In genomic region chr21:26117972-26118367, GRCh38 we compare ENCODE assay signal across 1 cellular context.
TF ChIP-seq lines count a peak whose summit lies in the region.

No MANE protein-coding gene starts in this region.

TF ChIP-seq in GM23338, 12 proteins besides CTCF, POLR2A, EP300 and RAD21 (continued from another document):
- TF ChIP-seq, protein P1, sequence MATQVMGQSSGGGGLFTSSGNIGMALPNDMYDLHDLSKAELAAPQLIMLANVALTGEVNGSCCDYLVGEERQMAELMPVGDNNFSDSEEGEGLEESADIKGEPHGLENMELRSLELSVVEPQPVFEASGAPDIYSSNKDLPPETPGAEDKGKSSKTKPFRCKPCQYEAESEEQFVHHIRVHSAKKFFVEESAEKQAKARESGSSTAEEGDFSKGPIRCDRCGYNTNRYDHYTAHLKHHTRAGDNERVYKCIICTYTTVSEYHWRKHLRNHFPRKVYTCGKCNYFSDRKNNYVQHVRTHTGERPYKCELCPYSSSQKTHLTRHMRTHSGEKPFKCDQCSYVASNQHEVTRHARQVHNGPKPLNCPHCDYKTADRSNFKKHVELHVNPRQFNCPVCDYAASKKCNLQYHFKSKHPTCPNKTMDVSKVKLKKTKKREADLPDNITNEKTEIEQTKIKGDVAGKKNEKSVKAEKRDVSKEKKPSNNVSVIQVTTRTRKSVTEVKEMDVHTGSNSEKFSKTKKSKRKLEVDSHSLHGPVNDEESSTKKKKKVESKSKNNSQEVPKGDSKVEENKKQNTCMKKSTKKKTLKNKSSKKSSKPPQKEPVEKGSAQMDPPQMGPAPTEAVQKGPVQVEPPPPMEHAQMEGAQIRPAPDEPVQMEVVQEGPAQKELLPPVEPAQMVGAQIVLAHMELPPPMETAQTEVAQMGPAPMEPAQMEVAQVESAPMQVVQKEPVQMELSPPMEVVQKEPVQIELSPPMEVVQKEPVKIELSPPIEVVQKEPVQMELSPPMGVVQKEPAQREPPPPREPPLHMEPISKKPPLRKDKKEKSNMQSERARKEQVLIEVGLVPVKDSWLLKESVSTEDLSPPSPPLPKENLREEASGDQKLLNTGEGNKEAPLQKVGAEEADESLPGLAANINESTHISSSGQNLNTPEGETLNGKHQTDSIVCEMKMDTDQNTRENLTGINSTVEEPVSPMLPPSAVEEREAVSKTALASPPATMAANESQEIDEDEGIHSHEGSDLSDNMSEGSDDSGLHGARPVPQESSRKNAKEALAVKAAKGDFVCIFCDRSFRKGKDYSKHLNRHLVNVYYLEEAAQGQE (IDR thresholded peaks at IDR 0.05; ENCODE audit: unreplicated experiment), result no peak
- no peak for TF ChIP-seq POLR2AphosphoS5 (IDR thresholded peaks at IDR 0.05; ENCODE audit: low read depth)
- TF ChIP-seq NANOG (IDR thresholded peaks at IDR 0.05; ENCODE audit: borderline replicate concordance), result no peak
- TF ChIP-seq EZH2phosphoT487 (IDR thresholded peaks at IDR 0.05; ENCODE audit: unreplicated experiment), result no peak
